In the genomic region with DNA sequence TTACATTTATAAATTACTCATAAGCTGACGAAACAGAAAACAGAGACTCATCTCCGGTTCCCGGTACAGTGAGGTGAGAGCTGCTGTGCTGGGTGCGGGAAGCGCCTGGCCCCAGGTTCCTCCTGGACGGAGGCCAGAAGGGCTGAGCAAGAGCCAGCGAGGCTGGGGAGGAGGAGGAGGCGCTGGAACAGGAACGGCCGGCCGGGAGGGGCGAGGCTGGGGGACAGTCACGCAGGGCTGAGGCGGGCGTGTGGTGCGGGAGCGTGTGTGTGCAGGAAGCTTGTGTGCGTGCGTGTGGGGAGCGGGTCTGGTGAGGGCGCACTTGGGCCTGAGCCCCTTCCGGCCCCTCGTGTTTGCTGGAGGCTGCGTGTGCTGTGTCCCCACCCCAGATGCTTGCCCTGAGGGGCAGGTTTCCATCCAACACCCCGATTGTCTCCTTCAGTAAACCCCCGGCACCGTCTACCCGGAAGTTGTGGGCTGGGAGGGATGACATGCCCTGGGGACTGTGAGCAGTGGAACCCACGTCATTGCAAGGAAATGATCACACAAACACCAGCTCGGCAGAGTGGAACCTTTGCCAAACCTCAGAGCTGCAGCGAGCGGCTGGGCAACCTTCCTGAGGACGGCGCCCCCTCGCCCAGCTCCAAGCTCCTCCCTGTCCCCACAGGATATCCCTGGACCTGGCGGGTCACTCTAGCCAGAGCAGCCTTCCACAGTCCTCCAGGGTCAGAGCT, we compare ENCODE assay signal across 1 cellular context.
A peak's percentile ranks its signal among the peaks of the same experiment; 100 is the strongest.
TF ChIP-seq lines count a peak whose summit lies in the region.

No MANE protein-coding gene starts in this region.

TF ChIP-seq in GM12878, 131 proteins besides CTCF, POLR2A, EP300 and RAD21 (continued from another document):
- TF ChIP-seq MLLT1 (IDR thresholded peaks at IDR 0.05) (peak; percentile 64), TCF7 (IDR thresholded peaks at IDR 0.05; ENCODE audit: borderline replicate concordance) (no peak), SIN3A (IDR thresholded peaks at IDR 0.05; ENCODE audit: low read depth, low read length) (peak; percentile 24; the same call in 1 of the 2 replicates), MAX (IDR thresholded peaks at IDR 0.05; ENCODE audit: low read depth, low read length) (0 out of 2 replicates have a peak, but pooled peaks have one; percentile 0), PAX5 (IDR thresholded peaks at IDR 0.05; ENCODE audit: borderline replicate concordance, low read depth, low read length) (peak; percentile 95), POU2F2 (IDR thresholded peaks at IDR 0.05; ENCODE audit: borderline replicate concordance, low read depth, low read length) (peak; percentile 75; the same call in 1 of the 3 replicates), SIX5 (IDR thresholded peaks at IDR 0.05; ENCODE audit: low read depth, low read length, severe bottlenecking) (no peak), SP1 (IDR thresholded peaks at IDR 0.05; ENCODE audit: low read depth, low read length) (peak; percentile 38), SMAD5 (IDR thresholded peaks at IDR 0.05; ENCODE audit: low read depth) (no peak), CEBPB (IDR thresholded peaks at IDR 0.05; ENCODE audit: borderline replicate concordance in 1 of 2, low read depth in 2 of 2, low read length in 2 of 2) (no peak), BCL11A (IDR thresholded peaks at IDR 0.05; ENCODE audit: low read depth, low read length) (peak; percentile 67; the same call in 1 of the 2 replicates), NR2C1 (IDR thresholded peaks at IDR 0.05) (no peak), EGR1 (IDR thresholded peaks at IDR 0.05; ENCODE audit: borderline replicate concordance in 1 of 2, low read depth in 2 of 2, low read length in 2 of 2) (0 out of 3 replicates have a peak, but pooled peaks of 1 of the 2 experiments have one; percentile 14), ETV6 (conservative IDR thresholded peaks at IDR 0.05 in 1 of 2, IDR thresholded peaks at IDR 0.05 in 1 of 2; ENCODE audit: borderline replicate concordance in 1 of 2, low read depth in 1 of 2) (peak in 1 of 2 experiments; percentile 72; a peak in 2 of 4 replicates), RELA (IDR thresholded peaks at IDR 0.05; ENCODE audit: borderline replicate concordance, partially characterized antibody) (peak; percentile 37), KDM1A (IDR thresholded peaks at IDR 0.05; ENCODE audit: borderline replicate concordance) (no peak), CBX3 (IDR thresholded peaks at IDR 0.05; ENCODE audit: borderline replicate concordance, low read depth) (no peak), CREB1 (IDR thresholded peaks at IDR 0.05; ENCODE audit: low read depth) (peak; percentile 98), TAF1 (IDR thresholded peaks at IDR 0.05; ENCODE audit: borderline replicate concordance, low read depth, low read length) (peak; percentile 60; the same call in 1 of the 2 replicates), MTA2 (IDR thresholded peaks at IDR 0.05; ENCODE audit: low read depth) (peak; percentile 76), ZNF274 (IDR thresholded peaks at IDR 0.05; ENCODE audit: insufficient read depth, insufficient read length) (no peak), GATAD2B (conservative IDR thresholded peaks at IDR 0.05; ENCODE audit: low read depth) (peak; percentile 95), LARP7 (IDR thresholded peaks at IDR 0.05) (peak; percentile 54), MYC (IDR thresholded peaks at IDR 0.05; ENCODE audit: insufficient read depth, insufficient read length, insufficient replicate concordance, low read length, severe bottlenecking) (no peak), TCF12 (IDR thresholded peaks at IDR 0.05; ENCODE audit: low read depth, low read length) (no peak)
- TF ChIP-seq, protein P1, sequence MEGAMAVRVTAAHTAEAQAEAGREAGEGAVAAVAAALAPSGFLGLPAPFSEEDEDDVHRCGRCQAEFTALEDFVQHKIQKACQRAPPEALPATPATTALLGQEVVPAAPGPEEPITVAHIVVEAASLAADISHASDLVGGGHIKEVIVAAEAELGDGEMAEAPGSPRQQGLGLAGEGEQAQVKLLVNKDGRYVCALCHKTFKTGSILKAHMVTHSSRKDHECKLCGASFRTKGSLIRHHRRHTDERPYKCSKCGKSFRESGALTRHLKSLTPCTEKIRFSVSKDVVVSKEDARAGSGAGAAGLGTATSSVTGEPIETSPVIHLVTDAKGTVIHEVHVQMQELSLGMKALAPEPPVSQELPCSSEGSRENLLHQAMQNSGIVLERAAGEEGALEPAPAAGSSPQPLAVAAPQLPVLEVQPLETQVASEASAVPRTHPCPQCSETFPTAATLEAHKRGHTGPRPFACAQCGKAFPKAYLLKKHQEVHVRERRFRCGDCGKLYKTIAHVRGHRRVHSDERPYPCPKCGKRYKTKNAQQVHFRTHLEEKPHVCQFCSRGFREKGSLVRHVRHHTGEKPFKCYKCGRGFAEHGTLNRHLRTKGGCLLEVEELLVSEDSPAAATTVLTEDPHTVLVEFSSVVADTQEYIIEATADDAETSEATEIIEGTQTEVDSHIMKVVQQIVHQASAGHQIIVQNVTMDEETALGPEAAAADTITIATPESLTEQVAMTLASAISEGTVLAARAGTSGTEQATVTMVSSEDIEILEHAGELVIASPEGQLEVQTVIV (IDR thresholded peaks at IDR 0.05; ENCODE audit: borderline replicate concordance, partially characterized antibody) = peak; percentile 40
- TF ChIP-seq, protein P2, sequence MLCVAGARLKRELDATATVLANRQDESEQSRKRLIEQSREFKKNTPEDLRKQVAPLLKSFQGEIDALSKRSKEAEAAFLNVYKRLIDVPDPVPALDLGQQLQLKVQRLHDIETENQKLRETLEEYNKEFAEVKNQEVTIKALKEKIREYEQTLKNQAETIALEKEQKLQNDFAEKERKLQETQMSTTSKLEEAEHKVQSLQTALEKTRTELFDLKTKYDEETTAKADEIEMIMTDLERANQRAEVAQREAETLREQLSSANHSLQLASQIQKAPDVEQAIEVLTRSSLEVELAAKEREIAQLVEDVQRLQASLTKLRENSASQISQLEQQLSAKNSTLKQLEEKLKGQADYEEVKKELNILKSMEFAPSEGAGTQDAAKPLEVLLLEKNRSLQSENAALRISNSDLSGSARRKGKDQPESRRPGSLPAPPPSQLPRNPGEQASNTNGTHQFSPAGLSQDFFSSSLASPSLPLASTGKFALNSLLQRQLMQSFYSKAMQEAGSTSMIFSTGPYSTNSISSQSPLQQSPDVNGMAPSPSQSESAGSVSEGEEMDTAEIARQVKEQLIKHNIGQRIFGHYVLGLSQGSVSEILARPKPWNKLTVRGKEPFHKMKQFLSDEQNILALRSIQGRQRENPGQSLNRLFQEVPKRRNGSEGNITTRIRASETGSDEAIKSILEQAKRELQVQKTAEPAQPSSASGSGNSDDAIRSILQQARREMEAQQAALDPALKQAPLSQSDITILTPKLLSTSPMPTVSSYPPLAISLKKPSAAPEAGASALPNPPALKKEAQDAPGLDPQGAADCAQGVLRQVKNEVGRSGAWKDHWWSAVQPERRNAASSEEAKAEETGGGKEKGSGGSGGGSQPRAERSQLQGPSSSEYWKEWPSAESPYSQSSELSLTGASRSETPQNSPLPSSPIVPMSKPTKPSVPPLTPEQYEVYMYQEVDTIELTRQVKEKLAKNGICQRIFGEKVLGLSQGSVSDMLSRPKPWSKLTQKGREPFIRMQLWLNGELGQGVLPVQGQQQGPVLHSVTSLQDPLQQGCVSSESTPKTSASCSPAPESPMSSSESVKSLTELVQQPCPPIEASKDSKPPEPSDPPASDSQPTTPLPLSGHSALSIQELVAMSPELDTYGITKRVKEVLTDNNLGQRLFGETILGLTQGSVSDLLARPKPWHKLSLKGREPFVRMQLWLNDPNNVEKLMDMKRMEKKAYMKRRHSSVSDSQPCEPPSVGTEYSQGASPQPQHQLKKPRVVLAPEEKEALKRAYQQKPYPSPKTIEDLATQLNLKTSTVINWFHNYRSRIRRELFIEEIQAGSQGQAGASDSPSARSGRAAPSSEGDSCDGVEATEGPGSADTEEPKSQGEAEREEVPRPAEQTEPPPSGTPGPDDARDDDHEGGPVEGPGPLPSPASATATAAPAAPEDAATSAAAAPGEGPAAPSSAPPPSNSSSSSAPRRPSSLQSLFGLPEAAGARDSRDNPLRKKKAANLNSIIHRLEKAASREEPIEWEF (IDR thresholded peaks at IDR 0.05; ENCODE audit: insufficient replicate concordance, low read depth, low read length) = no peak
